ENCODE assay signal across 29 cellular contexts in the genomic region with DNA sequence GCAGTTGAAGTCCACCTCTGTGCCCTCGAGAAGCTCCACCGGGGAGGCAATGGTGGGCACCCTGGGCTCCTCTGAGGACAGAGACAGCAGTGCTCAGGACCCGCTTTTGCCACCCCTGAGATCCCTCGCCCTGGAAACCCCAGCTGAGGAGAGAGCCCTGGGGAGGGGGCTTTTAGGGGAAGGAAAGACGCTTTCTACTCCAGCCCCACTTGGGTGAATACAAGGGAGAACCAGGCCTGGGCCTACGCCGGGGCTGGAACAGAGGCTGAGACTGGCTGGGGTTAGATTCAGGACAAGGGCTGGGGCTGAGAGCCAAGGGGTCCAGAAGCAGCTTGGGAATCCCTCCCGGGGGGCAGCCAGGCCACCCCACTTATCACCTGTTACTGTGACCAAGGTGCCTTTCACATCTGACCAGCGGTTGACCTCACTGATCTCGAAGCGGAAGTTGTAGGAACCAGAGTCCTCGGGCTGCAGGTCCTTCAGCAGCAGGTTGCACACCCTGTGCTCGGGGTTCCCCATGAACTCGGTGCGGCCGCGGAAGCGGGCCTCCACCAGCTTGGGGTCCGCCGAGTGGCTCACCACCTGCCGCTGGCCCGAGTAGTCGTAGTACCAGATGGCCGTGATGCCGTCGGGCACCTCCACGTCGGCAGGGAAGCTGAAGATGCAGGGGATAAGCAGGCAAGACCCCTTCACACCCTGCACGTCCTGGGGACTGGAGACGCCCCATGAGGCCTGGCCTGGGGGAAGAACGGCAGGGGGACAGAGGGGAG. TPM values are rescaled to one million over a fixed set of nuclear protein-coding genes. Genes with fewer than 3 reads are reported as not detected.
"Had no signal": no experiment of that assay in that cellular context is flagged by ENCODE, and none has a peak within 500 bp of the region (broad histone marks: within the 10 kb centered on the region; RNA-seq: fewer than 3 reads in every experiment).

No MANE protein-coding gene starts in this region.

- H3K36me3 ChIP-seq: neural progenitor cell, prostate gland, right lobe of liver, transverse colon had no signal

- H3K4me1 Mint-ChIP-seq: neural progenitor cell; stimulated activated naive CD8-positive, alpha-beta T cell treated with anti-CD3 and anti-CD28 coated beads, Interleukin-15, amount 100 ng/mL, for 72 hours had no signal

- H3K4me3 ChIP-seq: coronary artery, heart left ventricle, left lung, lower lobe of right lung, neural progenitor cell, prostate gland, right lobe of liver, testis, transverse colon had no signal

- H3K27me3 ChIP-seq: heart left ventricle, left lung, neural progenitor cell, right lobe of liver, testis, transverse colon had no signal

- H3K9me3 Mint-ChIP-seq: memory B cell; natural killer cell treated with Interleukin-12 subunit alpha and Interleukin-12 subunit beta and Interleukin-15 and Interleukin-18, amount 100 ng/mL, for 72 hours; neural progenitor cell; stimulated activated naive B cell treated with anti-CD40 and anti-IgM and Interleukin-4, amounts not matched to agents 10 μg/mL and 1 μg/mL and 100 μg/mL, for 72 hours; stimulated activated naive CD8-positive, alpha-beta T cell treated with anti-CD3 and anti-CD28 coated beads, Interleukin-15, amount 100 ng/mL, for 72 hours had no signal

- H3K4me2 ChIP-seq: neural progenitor cell had no signal

- H3K79me2 ChIP-seq: parathyroid adenoma had no signal

- H3K27ac Mint-ChIP-seq: memory B cell; natural killer cell treated with Interleukin-12 subunit alpha and Interleukin-12 subunit beta and Interleukin-15 and Interleukin-18, amount 100 ng/mL, for 72 hours; neural progenitor cell; stimulated activated naive B cell treated with anti-CD40 and anti-IgM and Interleukin-4, amounts not matched to agents 10 μg/mL and 1 μg/mL and 100 μg/mL, for 72 hours had no signal

- H3K27ac ChIP-seq: heart left ventricle, left lung, lower lobe of right lung, neural progenitor cell, parathyroid adenoma, prostate gland, right lobe of liver, testis, transverse colon had no signal

- H3K4me3 Mint-ChIP-seq: memory B cell; natural killer cell treated with Interleukin-12 subunit alpha and Interleukin-12 subunit beta and Interleukin-15 and Interleukin-18, amount 100 ng/mL, for 72 hours; neural progenitor cell; stimulated activated naive B cell treated with anti-CD40 and anti-IgM and Interleukin-4, amounts not matched to agents 10 μg/mL and 1 μg/mL and 100 μg/mL, for 72 hours; stimulated activated naive CD8-positive, alpha-beta T cell treated with anti-CD3 and anti-CD28 coated beads, Interleukin-15, amount 100 ng/mL, for 72 hours had no signal

- H3K9me3 ChIP-seq: heart left ventricle, left lung, lower lobe of right lung, prostate gland, right lobe of liver, testis, transverse colon had no signal

- DNase-seq: effector CD4-positive, alpha-beta T cell; foreskin melanocyte; hippocampal formation; left lung; lower lobe of right lung; midbrain; occipital lobe; retina; stimulated activated CD4-positive, alpha-beta T cell treated with anti-CD3 and anti-CD28 coated beads, Interleukin-15, amount 100 ng/mL, for 24 hours; stimulated activated CD4-positive, alpha-beta T cell treated with anti-CD3 and anti-CD28 coated beads, Interleukin-1b, Interleukin-23, amount 100 ng/mL, for 48 hours; stimulated activated CD4-positive, alpha-beta T cell treated with anti-CD3 and anti-CD28 coated beads, Interleukin-4, amount 100 ng/mL, for 24 hours; stimulated activated naive B cell treated with anti-CD40 and anti-IgM and Interleukin-4, amounts not matched to agents 10 μg/mL and 1 μg/mL and 100 μg/mL, for 72 hours; stimulated activated naive CD8-positive, alpha-beta T cell treated with anti-CD3 and anti-CD28 coated beads, Interleukin-15, amount 100 ng/mL, for 72 hours; testis; transverse colon had no signal

- H2AFZ ChIP-seq: neural progenitor cell, parathyroid adenoma had no signal

- H3K4me1 ChIP-seq: neural progenitor cell, parathyroid adenoma, prostate gland, right lobe of liver, testis had no signal

- H3K9ac ChIP-seq: neural progenitor cell, parathyroid adenoma had no signal

- H3K36me3 Mint-ChIP-seq: memory B cell; natural killer cell treated with Interleukin-12 subunit alpha and Interleukin-12 subunit beta and Interleukin-15 and Interleukin-18, amount 100 ng/mL, for 72 hours; neural progenitor cell; stimulated activated naive B cell treated with anti-CD40 and anti-IgM and Interleukin-4, amounts not matched to agents 10 μg/mL and 1 μg/mL and 100 μg/mL, for 72 hours had no signal

RNA-seq across cellular contexts. Expression of a gene that starts 6.2 kb away (rescaled TPM):
- total RNA-seq: chondrocyte, dermis microvascular lymphatic vessel endothelial cell, glomerular endothelial cell had no signal

RNA-seq across cellular contexts. Expression of a gene that starts 24.3 kb away (rescaled TPM):
- total RNA-seq: dermis microvascular lymphatic vessel endothelial cell; glomerular endothelial cell; natural killer cell treated with Interleukin-12 subunit alpha and Interleukin-12 subunit beta and Interleukin-15 and Interleukin-18, amount 100 ng/mL, for 72 hours had no signal

RNA-seq across cellular contexts. Expression of a gene that starts 26.3 kb away (rescaled TPM):
- total RNA-seq: natural killer cell treated with Interleukin-12 subunit alpha and Interleukin-12 subunit beta and Interleukin-15 and Interleukin-18, amount 100 ng/mL, for 72 hours had no signal

RNA-seq across cellular contexts. Expression of a gene that starts 43.0 kb away (rescaled TPM):
- total RNA-seq: chondrocyte; dermis microvascular lymphatic vessel endothelial cell; glomerular endothelial cell; heart left ventricle; left lung; lower lobe of right lung; natural killer cell treated with Interleukin-12 subunit alpha and Interleukin-12 subunit beta and Interleukin-15 and Interleukin-18, amount 100 ng/mL, for 72 hours; occipital lobe; prostate gland; right lobe of liver; subcutaneous adipose tissue; transverse colon; urinary bladder had no signal
- polyA plus RNA-seq: esophagus, heart left ventricle, urinary bladder had no signal
